In the genomic region with DNA sequence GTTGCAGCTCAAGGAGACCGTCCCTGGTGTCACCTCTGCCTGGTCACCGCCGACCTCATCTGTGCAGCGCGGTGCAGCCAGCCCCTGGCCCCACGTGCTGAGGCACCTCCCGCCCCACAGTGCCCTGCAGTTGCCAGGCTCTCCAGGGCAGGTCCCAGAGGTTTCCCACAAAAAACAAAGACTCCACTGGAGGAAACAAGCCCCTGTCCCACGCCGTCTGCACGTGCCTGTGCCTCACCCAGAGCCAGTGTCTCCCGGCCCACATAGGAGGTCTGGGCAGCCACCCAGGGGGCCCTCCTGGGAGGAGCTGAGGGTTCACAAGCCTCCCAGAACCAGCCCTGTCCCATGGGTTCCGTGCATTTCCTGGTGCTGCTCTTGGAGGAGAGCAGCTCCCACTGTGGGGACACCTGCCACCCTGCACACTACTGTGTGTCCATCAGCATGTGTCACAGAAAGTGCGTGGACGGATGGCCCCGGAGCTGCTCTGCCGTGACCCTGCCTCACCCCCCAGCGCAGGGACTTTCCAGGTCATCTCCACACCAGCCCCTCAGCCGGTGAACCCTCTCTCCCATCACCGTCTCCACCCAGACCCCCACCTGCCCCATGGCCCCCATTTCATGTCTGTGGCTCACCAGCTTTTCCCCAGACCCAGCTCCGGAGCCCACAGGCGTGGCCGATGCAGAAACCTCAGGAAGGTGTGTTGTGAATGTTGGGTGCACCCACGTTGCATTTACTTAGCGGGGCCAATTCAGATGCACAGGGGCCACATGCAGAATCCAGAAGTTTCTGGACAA, we compare ENCODE assay signal across 1 cellular context.
TF ChIP-seq lines count a peak whose summit lies in the region.

No MANE protein-coding gene starts in this region.

TF ChIP-seq in HEK293, 187 proteins besides CTCF, POLR2A, EP300 and RAD21 (continued from another document):
- TF ChIP-seq TSHZ1 (tag by site-specific recombination; IDR thresholded peaks at IDR 0.05; ENCODE audit: borderline replicate concordance) (no peak), ZFP41 (tag by site-specific recombination; IDR thresholded peaks at IDR 0.05; ENCODE audit: borderline replicate concordance) (no peak)
